Comparison of ENCODE assay signal across 1 cellular context in genomic region chr10:100436255-100436654, GRCh38.
TF ChIP-seq lines count a peak whose summit lies in the region.

No MANE protein-coding gene starts in this region.

TF ChIP-seq in WTC11, 78 proteins besides CTCF, POLR2A, EP300 and RAD21:
- TF ChIP-seq GTF2I (CRISPR knock-in tag; conservative IDR thresholded peaks at IDR 0.05), result no peak
- TF ChIP-seq ZNF512 (CRISPR knock-in tag; IDR thresholded peaks at IDR 0.05; ENCODE audit: borderline replicate concordance), result no peak
- no peak for TF ChIP-seq ATF1 (CRISPR knock-in tag; IDR thresholded peaks at IDR 0.05)
- no peak for TF ChIP-seq AFF4 (CRISPR knock-in tag; IDR thresholded peaks at IDR 0.05; ENCODE audit: borderline replicate concordance)
- TF ChIP-seq ATF6 (CRISPR knock-in tag; IDR thresholded peaks at IDR 0.05), result no peak
TF ChIP-seq in WTC11: peak in this region for 0.
